22 cellular contexts compared by ENCODE assay signal in genomic region chr18:47594063-47594462, GRCh38.
A peak's percentile ranks its signal among the peaks of the same experiment; 100 is the strongest.
DNase-seq lines count a peak whose midpoint lies in the region; ATAC-seq and TF ChIP-seq lines count a peak whose summit lies in the region.
"Had no signal": no experiment of that assay in that cellular context is flagged by ENCODE, and none has a peak within 500 bp of the region (broad histone marks: within the 10 kb centered on the region; RNA-seq: fewer than 3 reads in every experiment).

No MANE protein-coding gene starts in this region.

- H3K36me3 ChIP-seq in heart right ventricle, result no peaks in the 10 kb centered on the region
- H3K36me3 ChIP-seq: cardiac muscle cell had no signal

- H3K27me3 Mint-ChIP-seq in glutamatergic neuron (ENCODE audit: unreplicated experiment), result peaks cover 1% of the 10 kb centered on the region
- H3K27me3 Mint-ChIP-seq in activated T-helper 1 cell treated with anti-CD3 and anti-CD28 coated beads, Interleukin-12 subunit alpha, Interleukin-12 subunit beta, Interleukin-2, Interleukin-4 antibody, amounts not matched to agents 30 ng/mL and 10 ng/mL and 1 ng/mL, durations not matched to agents 14 hours and 24 hours and 36 hours (ENCODE audit: insufficient read depth), result peaks cover 8% of the 10 kb centered on the region

- peaks cover 3% of the 10 kb centered on the region for H3K9me3 Mint-ChIP-seq in glutamatergic neuron (ENCODE audit: unreplicated experiment)
- H3K9me3 Mint-ChIP-seq in activated T-helper 1 cell treated with anti-CD3 and anti-CD28 coated beads, Interleukin-12 subunit alpha, Interleukin-12 subunit beta, Interleukin-2, Interleukin-4 antibody, amounts not matched to agents 30 ng/mL and 10 ng/mL and 1 ng/mL, durations not matched to agents 14 hours and 24 hours and 36 hours, result no peaks in the 10 kb centered on the region
- H3K9me3 Mint-ChIP-seq: activated CD4-positive, alpha-beta T cell treated with anti-CD3 and anti-CD28 coated beads, Interleukin-2, amount 10 ng/mL, durations not matched to agents 24 days and 14 days; activated naive CD8-positive, alpha-beta T cell treated with anti-CD3 and anti-CD28 coated beads, Interleukin-2, amount 10 ng/mL, durations not matched to agents 7 days and 5 days had no signal

- H3K4me1 Mint-ChIP-seq in glutamatergic neuron (ENCODE audit: low read depth, unreplicated experiment), result peaks cover 10% of the 10 kb centered on the region
- H3K4me1 Mint-ChIP-seq in activated T-helper 1 cell treated with anti-CD3 and anti-CD28 coated beads, Interleukin-12 subunit alpha, Interleukin-12 subunit beta, Interleukin-2, Interleukin-4 antibody, amounts not matched to agents 30 ng/mL and 10 ng/mL and 1 ng/mL, durations not matched to agents 14 hours and 24 hours and 36 hours (ENCODE audit: low read depth), result peaks cover 5% of the 10 kb centered on the region

- peaks cover 0 to 16% (median 0%) of the 10 kb centered on the region in 11 donors for H3K9me3 ChIP-seq in heart right ventricle
- H3K9me3 ChIP-seq: testis had no signal

- no peak overlapping the region for H3K27ac Mint-ChIP-seq in glutamatergic neuron (ENCODE audit: unreplicated experiment)
- no peak overlapping the region for H3K27ac Mint-ChIP-seq in activated T-helper 1 cell treated with anti-CD3 and anti-CD28 coated beads, Interleukin-12 subunit alpha, Interleukin-12 subunit beta, Interleukin-2, Interleukin-4 antibody, amounts not matched to agents 30 ng/mL and 10 ng/mL and 1 ng/mL, durations not matched to agents 14 hours and 24 hours and 36 hours
- H3K27ac Mint-ChIP-seq: activated CD4-positive, alpha-beta T cell treated with anti-CD3 and anti-CD28 coated beads, Interleukin-2, amount 10 ng/mL, durations not matched to agents 24 days and 14 days; activated naive CD8-positive, alpha-beta T cell treated with anti-CD3 and anti-CD28 coated beads, Interleukin-2, amount 10 ng/mL, durations not matched to agents 7 days and 5 days; naive thymus-derived CD4-positive, alpha-beta T cell had no signal

- H3K4me3 Mint-ChIP-seq in glutamatergic neuron (ENCODE audit: unreplicated experiment), result peak overlapping the region; percentile 21
- no peak overlapping the region for H3K4me3 Mint-ChIP-seq in activated T-helper 1 cell treated with anti-CD3 and anti-CD28 coated beads, Interleukin-12 subunit alpha, Interleukin-12 subunit beta, Interleukin-2, Interleukin-4 antibody, amounts not matched to agents 30 ng/mL and 10 ng/mL and 1 ng/mL, durations not matched to agents 14 hours and 24 hours and 36 hours
- H3K4me3 Mint-ChIP-seq: activated CD4-positive, alpha-beta T cell treated with anti-CD3 and anti-CD28 coated beads, Interleukin-2, amount 10 ng/mL, durations not matched to agents 24 days and 14 days; activated naive CD8-positive, alpha-beta T cell treated with anti-CD3 and anti-CD28 coated beads, Interleukin-2, amount 10 ng/mL, durations not matched to agents 7 days and 5 days; CD4-positive, CD25-positive, alpha-beta regulatory T cell; naive thymus-derived CD4-positive, alpha-beta T cell had no signal

- H3K27me3 ChIP-seq in heart right ventricle, result peaks cover 0 to 71% (median 49%) of the 10 kb centered on the region in 7 donors
- H3K27me3 ChIP-seq: testis had no signal

- DNase-seq in DMS153 treated with DMSO at 0.1 percent for 48 hours (lab: John Stamatoyannopoulos, UW; ENCODE audit: unreplicated experiment), result peak; percentile 22
- DNase-seq in DMS153 (lab: John Stamatoyannopoulos, UW), result no peak
- peak; percentile 38 to 69 for DNase-seq in NCI-H524 (lab: John Stamatoyannopoulos, UW)
- peak; percentile 19 for DNase-seq in glutamatergic neuron
- DNase-seq in retina, result peak; percentile 85
- DNase-seq in activated T-helper 1 cell treated with anti-CD3 and anti-CD28 coated beads, Interleukin-12 subunit alpha, Interleukin-12 subunit beta, Interleukin-2, Interleukin-4 antibody, amounts not matched to agents 30 ng/mL and 10 ng/mL and 1 ng/mL, durations not matched to agents 14 hours and 24 hours and 36 hours (ENCODE audit: low spot score), result no peak
- no peak for DNase-seq in heart right ventricle
- no peak for DNase-seq in GM13977 (ENCODE audit: low spot score)
- DNase-seq: 8988T; activated CD4-positive, alpha-beta T cell treated with anti-CD3 and anti-CD28 coated beads, Interleukin-2, amount 10 ng/mL, durations not matched to agents 24 days and 14 days; activated naive CD8-positive, alpha-beta T cell treated with anti-CD3 and anti-CD28 coated beads, Interleukin-2, amount 10 ng/mL, durations not matched to agents 7 days and 5 days; CD4-positive, CD25-positive, alpha-beta regulatory T cell; KG1; naive thymus-derived CD4-positive, alpha-beta T cell; NCI-H1048; NK-92 treated with Interleukin-12 subunit alpha and Interleukin-12 subunit beta, amount 100 ng/mL, for 24 hours; right cardiac atrium; Right ventricle myocardium superior; testis had no signal

- no peak overlapping the region for H3K4me3 ChIP-seq in heart right ventricle
- H3K4me3 ChIP-seq: cardiac muscle cell, GM12878, lung, testis had no signal

- H3K4me1 ChIP-seq in heart right ventricle, result no peaks in the 10 kb centered on the region
- H3K4me1 ChIP-seq: testis had no signal

- in situ Hi-C loops in GM13977 (cut with MboI; ENCODE audit: low pct_unique_long_range_greater_than_20kb, low sequenced_read_pairs, unreplicated experiment), result loop anchor here (5.0 kb wide), 1 partner anchor 153 kb away; no protein-coding TSS in a partner anchor

- no peak overlapping the region for H3K27ac ChIP-seq in heart right ventricle
- H3K27ac ChIP-seq: cardiac muscle cell, testis had no signal

- no peaks in the 10 kb centered on the region for H3K36me3 Mint-ChIP-seq in glutamatergic neuron (ENCODE audit: unreplicated experiment)
- no peaks in the 10 kb centered on the region for H3K36me3 Mint-ChIP-seq in activated T-helper 1 cell treated with anti-CD3 and anti-CD28 coated beads, Interleukin-12 subunit alpha, Interleukin-12 subunit beta, Interleukin-2, Interleukin-4 antibody, amounts not matched to agents 30 ng/mL and 10 ng/mL and 1 ng/mL, durations not matched to agents 14 hours and 24 hours and 36 hours (ENCODE audit: low read depth)
- H3K36me3 Mint-ChIP-seq: activated naive CD8-positive, alpha-beta T cell treated with anti-CD3 and anti-CD28 coated beads, Interleukin-2, amount 10 ng/mL, durations not matched to agents 7 days and 5 days; CD4-positive, CD25-positive, alpha-beta regulatory T cell; naive thymus-derived CD4-positive, alpha-beta T cell had no signal

- intact Hi-C loops in activated T-helper 1 cell treated with anti-CD3 and anti-CD28 coated beads, Interleukin-12 subunit alpha, Interleukin-12 subunit beta, Interleukin-2, Interleukin-4 antibody, amounts not matched to agents 30 ng/mL and 10 ng/mL and 1 ng/mL, durations not matched to agents 14 hours and 24 hours and 36 hours (cut with micrococcal nuclease), result no loop called here
- intact Hi-C loops in heart right ventricle (cut with DNase I), result no loop called here

- WGBS in heart right ventricle, 2 donors, result 11 to 12% methylated on average over 9 of the region's 9 CpGs

- TF ChIP-seq CTCF in glutamatergic neuron (IDR thresholded peaks at IDR 0.05; ENCODE audit: partially characterized antibody, unreplicated experiment) (no peak), heart right ventricle (IDR thresholded peaks at IDR 0.05) (no peak), GM13977 (IDR thresholded peaks at IDR 0.05; ENCODE audit: extremely low read depth, insufficient read depth, missing control alignments) (no peak)

- ATAC-seq in heart right ventricle, result no peak
- ATAC-seq: GM12878; naive thymus-derived CD4-positive, alpha-beta T cell; right cardiac atrium had no signal

Comparison
In these comparisons a context has a peak if more than half of its experiments do, and no peak if none do; other contexts are left out.
1. DNase-seq: peak in DMS153 treated with DMSO at 0.1 percent for 48 hours (single experiment), NCI-H524 (2 of 2), glutamatergic neuron (single experiment) and retina (single experiment); none in DMS153 (single experiment), activated T-helper 1 cell treated with anti-CD3 and anti-CD28 coated beads, Interleukin-12 subunit alpha, Interleukin-12 subunit beta, Interleukin-2, Interleukin-4 antibody, amounts not matched to agents 30 ng/mL and 10 ng/mL and 1 ng/mL, durations not matched to agents 14 hours and 24 hours and 36 hours (single experiment), heart right ventricle (0 of 2) and GM13977 (single experiment).